Comparison of ENCODE assay signal across 1 cellular context in genomic region chr7:100100420-100101015, GRCh38.
A peak's percentile ranks its signal among the peaks of the same experiment; 100 is the strongest.
TF ChIP-seq lines count a peak whose summit lies in the region.

No MANE protein-coding gene starts in this region.

TF ChIP-seq in WTC11, 78 proteins besides CTCF, POLR2A, EP300 and RAD21 (continued from another document):
- TF ChIP-seq, protein P1, sequence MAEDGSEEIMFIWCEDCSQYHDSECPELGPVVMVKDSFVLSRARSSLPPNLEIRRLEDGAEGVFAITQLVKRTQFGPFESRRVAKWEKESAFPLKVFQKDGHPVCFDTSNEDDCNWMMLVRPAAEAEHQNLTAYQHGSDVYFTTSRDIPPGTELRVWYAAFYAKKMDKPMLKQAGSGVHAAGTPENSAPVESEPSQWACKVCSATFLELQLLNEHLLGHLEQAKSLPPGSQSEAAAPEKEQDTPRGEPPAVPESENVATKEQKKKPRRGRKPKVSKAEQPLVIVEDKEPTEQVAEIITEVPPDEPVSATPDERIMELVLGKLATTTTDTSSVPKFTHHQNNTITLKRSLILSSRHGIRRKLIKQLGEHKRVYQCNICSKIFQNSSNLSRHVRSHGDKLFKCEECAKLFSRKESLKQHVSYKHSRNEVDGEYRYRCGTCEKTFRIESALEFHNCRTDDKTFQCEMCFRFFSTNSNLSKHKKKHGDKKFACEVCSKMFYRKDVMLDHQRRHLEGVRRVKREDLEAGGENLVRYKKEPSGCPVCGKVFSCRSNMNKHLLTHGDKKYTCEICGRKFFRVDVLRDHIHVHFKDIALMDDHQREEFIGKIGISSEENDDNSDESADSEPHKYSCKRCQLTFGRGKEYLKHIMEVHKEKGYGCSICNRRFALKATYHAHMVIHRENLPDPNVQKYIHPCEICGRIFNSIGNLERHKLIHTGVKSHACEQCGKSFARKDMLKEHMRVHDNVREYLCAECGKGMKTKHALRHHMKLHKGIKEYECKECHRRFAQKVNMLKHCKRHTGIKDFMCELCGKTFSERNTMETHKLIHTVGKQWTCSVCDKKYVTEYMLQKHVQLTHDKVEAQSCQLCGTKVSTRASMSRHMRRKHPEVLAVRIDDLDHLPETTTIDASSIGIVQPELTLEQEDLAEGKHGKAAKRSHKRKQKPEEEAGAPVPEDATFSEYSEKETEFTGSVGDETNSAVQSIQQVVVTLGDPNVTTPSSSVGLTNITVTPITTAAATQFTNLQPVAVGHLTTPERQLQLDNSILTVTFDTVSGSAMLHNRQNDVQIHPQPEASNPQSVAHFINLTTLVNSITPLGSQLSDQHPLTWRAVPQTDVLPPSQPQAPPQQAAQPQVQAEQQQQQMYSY (CRISPR knock-in tag; IDR thresholded peaks at IDR 0.05), result no peak
- peak; percentile 73 for TF ChIP-seq SP1 (CRISPR knock-in tag; conservative IDR thresholded peaks at IDR 0.05)
- TF ChIP-seq ESRRA (CRISPR knock-in tag; IDR thresholded peaks at IDR 0.05; ENCODE audit: borderline replicate concordance), result no peak
- peak; percentile 78; the same call in 1 of the 2 replicates for TF ChIP-seq EMX1 (CRISPR knock-in tag; IDR thresholded peaks at IDR 0.05)
- peak; percentile 46; the same call in 1 of the 2 replicates for TF ChIP-seq ZNF416 (CRISPR knock-in tag; IDR thresholded peaks at IDR 0.05)
- no peak for TF ChIP-seq NR1H2 (CRISPR knock-in tag; IDR thresholded peaks at IDR 0.05)
